Comparison of ENCODE assay signal across 17 cellular contexts in the genomic region with DNA sequence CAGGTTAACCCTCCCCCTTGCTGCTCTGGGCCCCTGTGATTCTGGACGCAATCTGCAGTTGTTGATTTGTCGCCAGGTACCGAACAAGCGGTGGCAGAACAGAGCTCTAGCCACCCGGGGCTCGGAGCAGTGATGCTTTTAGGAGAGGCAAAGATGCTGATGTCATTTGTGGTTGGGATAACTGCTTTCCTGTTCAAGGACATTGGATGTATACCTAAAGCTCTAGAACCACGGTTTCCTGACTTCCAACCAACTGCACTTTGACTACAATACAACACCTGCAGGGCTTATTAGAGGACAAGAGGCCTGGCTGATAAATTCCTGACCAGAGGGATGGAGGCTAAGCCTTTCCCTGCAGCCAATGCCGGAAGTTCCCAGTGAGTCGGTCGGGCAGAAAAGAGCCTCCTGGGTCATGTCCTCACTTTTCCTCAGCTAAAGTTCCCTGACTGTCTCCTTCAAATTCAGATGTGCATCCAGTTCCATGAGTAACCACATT. TPM values are rescaled to one million over a fixed set of nuclear protein-coding genes. Genes with fewer than 3 reads are reported as not detected.
DNase-seq lines count a peak whose midpoint lies in the region; ATAC-seq and TF ChIP-seq lines count a peak whose summit lies in the region.
"Had no signal": no experiment of that assay in that cellular context is flagged by ENCODE, and none has a peak within 500 bp of the region (broad histone marks: within the 10 kb centered on the region; RNA-seq: fewer than 3 reads in every experiment).

No MANE protein-coding gene starts in this region.

- DNase-seq in Right ventricle myocardium inferior (ENCODE audit: missing footprints) (no peak), cardiac septum (ENCODE audit: low spot score) (no peak), WTC11 (ENCODE audit: low spot score) (no peak), left kidney (ENCODE audit: low read depth, low spot score) (peak; percentile 32), aorta (no peak), NCI-H1048 (lab: John Stamatoyannopoulos, UW) (no peak), retina (no peak)
- DNase-seq: activated CD8-positive, alpha-beta memory T cell treated with anti-CD3 and anti-CD28 coated beads, Interleukin-2, amount 50 U/mL, for 48 hours; HCEC 1CT; midbrain; NCI-H1436 treated with DMSO at 0.1 percent for 48 hours; posterior cingulate gyrus had no signal

- peak overlapping the region; percentile 68 to 91 for H3K27ac ChIP-seq in aorta (ENCODE audit: low read depth in 1 of 2, low read length in 2 of 2)
- H3K27ac ChIP-seq: vagina had no signal

- POLR2A ChIA-PET in WTC11 (lab: Charles Lee) = no interaction called here

- ATAC-seq in Right ventricle myocardium inferior = peak; percentile 15
- peak; percentile 33 for ATAC-seq in WTC11
- peak; percentile 31 for ATAC-seq in aorta (ENCODE audit: low FRiP score)
- no peak for ATAC-seq in GM19351 (IDR thresholded peaks at IDR 0.05; ENCODE audit: unreplicated experiment)
- ATAC-seq: esophagus mucosa; stimulated activated effector memory CD8-positive, alpha-beta T cell treated with anti-CD3 and anti-CD28 coated beads, Interleukin-12 subunit alpha, Interleukin-12 subunit beta, amount 100 ng/mL, for 72 hours had no signal

- no peaks in the 10 kb centered on the region for H3K36me3 Mint-ChIP-seq in WTC11
- H3K36me3 Mint-ChIP-seq: stimulated activated effector memory CD8-positive, alpha-beta T cell treated with anti-CD3 and anti-CD28 coated beads, Interleukin-12 subunit alpha, Interleukin-12 subunit beta, amount 100 ng/mL, for 72 hours had no signal

- H3K4me3 Mint-ChIP-seq in WTC11 = no peak overlapping the region
- H3K4me3 Mint-ChIP-seq: IgD-negative memory B cell; stimulated activated effector memory CD8-positive, alpha-beta T cell treated with anti-CD3 and anti-CD28 coated beads, Interleukin-12 subunit alpha, Interleukin-12 subunit beta, amount 100 ng/mL, for 72 hours had no signal

- peaks cover 0 to 15% of the 10 kb centered on the region in 2 donors for H3K4me1 ChIP-seq in aorta (ENCODE audit: control insufficient read depth in 1 of 2, insufficient read depth in 2 of 2, low read length in 2 of 2)
- H3K4me1 ChIP-seq: vagina had no signal

- no peaks in the 10 kb centered on the region for H3K27me3 ChIP-seq in aorta (ENCODE audit: control insufficient read depth in 1 of 2, insufficient read depth in 2 of 2, low read length in 1 of 2)
- H3K27me3 ChIP-seq: vagina had no signal

- no peak for TF ChIP-seq CTCF in WTC11 (IDR thresholded peaks at IDR 0.05)

- intact Hi-C loops in Right ventricle myocardium inferior (cut with DNase I) = no loop called here
- intact Hi-C loops in cardiac septum (cut with DNase I) = no loop called here
- intact Hi-C loops in aorta (cut with DNase I) = no loop called here

- peaks cover 37% of the 10 kb centered on the region for H3K4me1 Mint-ChIP-seq in WTC11

- no peaks in the 10 kb centered on the region for H3K9me3 Mint-ChIP-seq in WTC11
- H3K9me3 Mint-ChIP-seq: stimulated activated effector memory CD8-positive, alpha-beta T cell treated with anti-CD3 and anti-CD28 coated beads, Interleukin-12 subunit alpha, Interleukin-12 subunit beta, amount 100 ng/mL, for 72 hours had no signal

- no peaks in the 10 kb centered on the region for H3K9me3 ChIP-seq in aorta (ENCODE audit: control insufficient read depth, low read length)
- H3K9me3 ChIP-seq: vagina had no signal

- peaks cover 16% of the 10 kb centered on the region for H3K27me3 Mint-ChIP-seq in WTC11 (ENCODE audit: low read depth)

- no peak overlapping the region for H3K4me3 ChIP-seq in aorta (ENCODE audit: low read length in 2 of 2)
- H3K4me3 ChIP-seq: vagina had no signal

- H3K36me3 ChIP-seq in aorta (ENCODE audit: control insufficient read depth in 1 of 2, insufficient read depth in 2 of 2, low read length in 1 of 2) = no peaks in the 10 kb centered on the region
- H3K36me3 ChIP-seq: vagina had no signal

- WGBS in aorta, 2 donors = 15 to 21% methylated on average over 10 of the region's 10 CpGs

- no peak overlapping the region for H3K27ac Mint-ChIP-seq in WTC11
- H3K27ac Mint-ChIP-seq: IgD-negative memory B cell; stimulated activated effector memory CD8-positive, alpha-beta T cell treated with anti-CD3 and anti-CD28 coated beads, Interleukin-12 subunit alpha, Interleukin-12 subunit beta, amount 100 ng/mL, for 72 hours had no signal

- CTCF ChIA-PET in WTC11 (lab: Charles Lee) = interaction anchor here (0.6 to 1.3 kb wide), 5 partner anchors 23 to 44 kb away, joined by 3 to 11 read pairs (median 4); no protein-coding TSS in a partner anchor

TF ChIP-seq in WTC11, 78 proteins besides CTCF, POLR2A, EP300 and RAD21:
- TF ChIP-seq, protein P1, sequence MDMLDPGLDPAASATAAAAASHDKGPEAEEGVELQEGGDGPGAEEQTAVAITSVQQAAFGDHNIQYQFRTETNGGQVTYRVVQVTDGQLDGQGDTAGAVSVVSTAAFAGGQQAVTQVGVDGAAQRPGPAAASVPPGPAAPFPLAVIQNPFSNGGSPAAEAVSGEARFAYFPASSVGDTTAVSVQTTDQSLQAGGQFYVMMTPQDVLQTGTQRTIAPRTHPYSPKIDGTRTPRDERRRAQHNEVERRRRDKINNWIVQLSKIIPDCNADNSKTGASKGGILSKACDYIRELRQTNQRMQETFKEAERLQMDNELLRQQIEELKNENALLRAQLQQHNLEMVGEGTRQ (CRISPR knock-in tag; IDR thresholded peaks at IDR 0.05) = no peak
- TF ChIP-seq SOX15 (CRISPR knock-in tag; IDR thresholded peaks at IDR 0.05) (no peak), HMGA2 (CRISPR knock-in tag; IDR thresholded peaks at IDR 0.05) (no peak), ZNF263 (CRISPR knock-in tag; IDR thresholded peaks at IDR 0.05; ENCODE audit: low read depth) (no peak), SP1 (CRISPR knock-in tag; conservative IDR thresholded peaks at IDR 0.05) (no peak), TP53 (CRISPR knock-in tag; IDR thresholded peaks at IDR 0.05) (no peak), ZNF671 (CRISPR knock-in tag; IDR thresholded peaks at IDR 0.05) (no peak)
- TF ChIP-seq, protein P2, sequence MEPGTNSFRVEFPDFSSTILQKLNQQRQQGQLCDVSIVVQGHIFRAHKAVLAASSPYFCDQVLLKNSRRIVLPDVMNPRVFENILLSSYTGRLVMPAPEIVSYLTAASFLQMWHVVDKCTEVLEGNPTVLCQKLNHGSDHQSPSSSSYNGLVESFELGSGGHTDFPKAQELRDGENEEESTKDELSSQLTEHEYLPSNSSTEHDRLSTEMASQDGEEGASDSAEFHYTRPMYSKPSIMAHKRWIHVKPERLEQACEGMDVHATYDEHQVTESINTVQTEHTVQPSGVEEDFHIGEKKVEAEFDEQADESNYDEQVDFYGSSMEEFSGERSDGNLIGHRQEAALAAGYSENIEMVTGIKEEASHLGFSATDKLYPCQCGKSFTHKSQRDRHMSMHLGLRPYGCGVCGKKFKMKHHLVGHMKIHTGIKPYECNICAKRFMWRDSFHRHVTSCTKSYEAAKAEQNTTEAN (CRISPR knock-in tag; IDR thresholded peaks at IDR 0.05) = no peak
TF ChIP-seq in WTC11: peak in this region for 0.

RNA-seq across cellular contexts. Expression of gene RBM20, which starts 6.5 kb away (rescaled TPM):
- 103 TPM for total RNA-seq in Right ventricle myocardium inferior
- 105 TPM for total RNA-seq in cardiac septum
- total RNA-seq in WTC11 (2021) = 0.37 to 0.52 TPM (median 0.41 TPM) in 3 replicates
- 10 to 100 TPM in 1 of 2 donors, 1 to 10 TPM in 1; 9.9 to 11.2 TPM for total RNA-seq in aorta
- 1 to 10 TPM; 2.9 to 6.0 TPM for polyA plus RNA-seq in aorta
- polyA plus RNA-seq: IgD-negative memory B cell had no signal
